ENCODE assay signal across 21 cellular contexts in genomic region chr2:190576565-190576964, GRCh38. TPM values are rescaled to one million over a fixed set of nuclear protein-coding genes. Genes with fewer than 3 reads are reported as not detected.
DNase-seq lines count a peak whose midpoint lies in the region; ATAC-seq, FAIRE-seq and TF ChIP-seq lines count a peak whose summit lies in the region.
"Had no signal": no experiment of that assay in that cellular context is flagged by ENCODE, and none has a peak within 500 bp of the region (broad histone marks: within the 10 kb centered on the region; RNA-seq: fewer than 3 reads in every experiment).

No MANE protein-coding gene starts in this region.

- H3K27me3 ChIP-seq in endocrine pancreas (ENCODE audit: control insufficient read depth, insufficient read depth, low read length): no peaks in the 10 kb centered on the region
- no peaks in the 10 kb centered on the region for H3K27me3 ChIP-seq in keratinocyte (ENCODE audit: control insufficient read depth, extremely low read depth, insufficient read depth, low read length)
- no peaks in the 10 kb centered on the region for H3K27me3 ChIP-seq in vagina
- H3K27me3 ChIP-seq: adrenal gland; BLaER1 treated with 17β-estradiol and CSF1 and Interleukin-3, amounts not matched to agents 10 nM and 100 nM; ovary had no signal

- H3K27ac ChIP-seq in keratinocyte (ENCODE audit: control insufficient read depth, insufficient read depth, low read length) (peak overlapping the region; percentile 81), vagina (peak overlapping the region; percentile 37)
- H3K27ac ChIP-seq: adrenal gland; BLaER1 treated with 17β-estradiol and CSF1 and Interleukin-3, amounts not matched to agents 10 nM and 100 nM; ovary had no signal

- FAIRE-seq in keratinocyte (lab: Jason Lieb, UNC): peak; percentile 87
- FAIRE-seq: frontal cortex, GM18507, H1, small intestine had no signal

- peak overlapping the region; percentile 74 for H2AFZ ChIP-seq in keratinocyte (ENCODE audit: control insufficient read depth, low read length)

- H3K9me3 ChIP-seq in endocrine pancreas (ENCODE audit: control insufficient read depth, low read length) (no peaks in the 10 kb centered on the region), keratinocyte (ENCODE audit: control insufficient read depth, low read depth, low read length) (no peaks in the 10 kb centered on the region), vagina (no peaks in the 10 kb centered on the region)
- H3K9me3 ChIP-seq: adrenal gland; BLaER1 treated with 17β-estradiol and CSF1 and Interleukin-3, amounts not matched to agents 10 nM and 100 nM; ovary had no signal

- no peaks in the 10 kb centered on the region for H3K79me2 ChIP-seq in keratinocyte (ENCODE audit: control insufficient read depth, insufficient read depth, low read length)

- dilution Hi-C loops in keratinocyte (cut with MboI; ENCODE audit: extremely low pct_ligation_motif_present, low sequenced_read_pairs): no loop called here

- H3K4me1 ChIP-seq in endocrine pancreas (ENCODE audit: control insufficient read depth, insufficient read depth, low read length) (peaks cover 5% of the 10 kb centered on the region), keratinocyte (ENCODE audit: control insufficient read depth, extremely low read depth, insufficient read depth, low read length) (peaks cover 66% of the 10 kb centered on the region), vagina (peaks cover 29% of the 10 kb centered on the region)

- ATAC-seq in HG02840 (IDR thresholded peaks at IDR 0.05; ENCODE audit: low FRiP score, unreplicated experiment): no peak

- TF ChIP-seq POLR2A in vagina (IDR thresholded peaks at IDR 0.05): no peak

- DNase-seq in NCI-H748 (lab: John Stamatoyannopoulos, UW; ENCODE audit: unreplicated experiment): peak; percentile 29
- DNase-seq in NCI-H748 treated with DMSO at 0.1 percent for 48 hours (lab: John Stamatoyannopoulos, UW): no peak
- no peak for DNase-seq in keratinocyte (ENCODE audit: low read depth, low spot score)
- DNase-seq in vagina (ENCODE audit: extremely low spot score in 2 of 2): no peak
- DNase-seq in GM10266 (ENCODE audit: extremely low spot score): no peak
- no peak for DNase-seq in stimulated activated CD4-positive, alpha-beta T cell treated with anti-CD3 and anti-CD28 coated beads, Interleukin-2, amount 100 ng/mL, for 24 hours
- DNase-seq: activated CD4-positive, alpha-beta T cell treated with anti-CD3 and anti-CD28 coated beads, Interleukin-2, amount 10 ng/mL, durations not matched to agents 7 days and 5 days; activated CD8-positive, alpha-beta memory T cell treated with anti-CD3 and anti-CD28 coated beads, Interleukin-2, amount 50 U/mL, for 4 hours; activated effector memory CD4-positive, alpha-beta T cell treated with anti-CD3 and anti-CD28 coated beads, Interleukin-2, amount 50 U/mL, for 16 hours; adrenal gland; NCI-H187 treated with DMSO at 0.1 percent for 48 hours; NCI-H446 treated with DMSO at 0.1 percent for 48 hours; ovary; small intestine; stimulated activated CD8-positive, alpha-beta memory T cell treated with anti-CD3 and anti-CD28 coated beads, Interleukin-4, amount 100 ng/mL, for 48 hours had no signal

- H3K36me3 ChIP-seq in endocrine pancreas (ENCODE audit: control insufficient read depth, insufficient read depth, low read length) (no peaks in the 10 kb centered on the region), keratinocyte (ENCODE audit: control insufficient read depth in 2 of 2, extremely low read depth in 1 of 2, insufficient read depth in 2 of 2, low read length in 2 of 2) (no peaks in the 10 kb centered on the region), vagina (no peaks in the 10 kb centered on the region)
- H3K36me3 ChIP-seq: adrenal gland; BLaER1 treated with 17β-estradiol and CSF1 and Interleukin-3, amounts not matched to agents 10 nM and 100 nM; ovary had no signal

- no peak overlapping the region for H3K9ac ChIP-seq in endocrine pancreas (ENCODE audit: control insufficient read depth, insufficient read depth, low read length)
- H3K9ac ChIP-seq in keratinocyte (ENCODE audit: control insufficient read depth, extremely low read depth, insufficient read depth, low read length): peak overlapping the region; percentile 62
- H3K9ac ChIP-seq: BLaER1 treated with 17β-estradiol and CSF1 and Interleukin-3, amounts not matched to agents 10 nM and 100 nM had no signal

- no peak for TF ChIP-seq CTCF in keratinocyte (optimal IDR thresholded peaks at IDR 0.05 in 1 of 3, IDR thresholded peaks at IDR 0.05 in 1 of 3, conservative IDR thresholded peaks at IDR 0.05 in 1 of 3; ENCODE audit: extremely low read depth in 1 of 3, insufficient read depth in 2 of 3, low read length in 3 of 3)
- no peak for TF ChIP-seq CTCF in vagina (IDR thresholded peaks at IDR 0.05)
- no peak for TF ChIP-seq CTCF in GM10266 (IDR thresholded peaks at IDR 0.05; ENCODE audit: control insufficient read depth, insufficient read depth, low read depth, missing control alignments)

- peak overlapping the region; percentile 72 for H3K4me2 ChIP-seq in keratinocyte (ENCODE audit: control insufficient read depth, extremely low read depth, insufficient read depth, low read depth, low read length)
- H3K4me2 ChIP-seq: BLaER1 treated with 17β-estradiol and CSF1 and Interleukin-3, amounts not matched to agents 10 nM and 100 nM had no signal

- H4K20me1 ChIP-seq in keratinocyte (ENCODE audit: control insufficient read depth, extremely low read depth, insufficient read depth, low read length): no peaks in the 10 kb centered on the region
- H4K20me1 ChIP-seq: BLaER1 treated with 17β-estradiol and CSF1 and Interleukin-3, amounts not matched to agents 10 nM and 100 nM had no signal

- no peaks in the 10 kb centered on the region for H3K9me1 ChIP-seq in keratinocyte (ENCODE audit: control insufficient read depth, extremely low read depth, insufficient read depth, low read length)

- H3K4me3 ChIP-seq in endocrine pancreas (ENCODE audit: control insufficient read depth, insufficient read depth, low read length): peak overlapping the region; percentile 38
- peak overlapping the region in 1 of 3 experiments; percentile 18 for H3K4me3 ChIP-seq in keratinocyte (ENCODE audit: control insufficient read depth in 2 of 3, extremely low read depth in 1 of 3, insufficient read depth in 2 of 3, low read depth in 1 of 3, low read length in 3 of 3)
- H3K4me3 ChIP-seq in vagina: no peak overlapping the region
- H3K4me3 ChIP-seq: adrenal gland; BLaER1 treated with 17β-estradiol and CSF1 and Interleukin-3, amounts not matched to agents 10 nM and 100 nM; ovary had no signal

- intact Hi-C loops in vagina (cut with DNase I): no loop called here

RNA-seq across cellular contexts. Expression of gene NEMP2, which starts 42.0 kb away (rescaled TPM):
- polyA plus RNA-seq in keratinocyte: 1.1 to 2.1 TPM (median 1.9 TPM) in 3 replicates
- polyA plus RNA-seq in keratinocyte (2011; ENCODE audit: low read depth): 1.2 TPM
- polyA plus RNA-seq in keratinocyte (2011; cell fraction: cytosol; rRNA removed): 0.62 and 0.91 TPM in 2 replicates
- 1.3 and 1.7 TPM in 2 replicates for polyA plus RNA-seq in keratinocyte (2011; cell fraction: nucleus; rRNA removed)
- 0.61 and 1.7 TPM in 2 replicates for polyA plus RNA-seq in keratinocyte (2012; ENCODE audit: low replicate concordance)
- polyA minus RNA-seq in keratinocyte: 0.49 to 5.1 TPM (median 1.8 TPM) in 3 replicates
- polyA minus RNA-seq in keratinocyte (2011; cell fraction: cytosol; rRNA and poly(A)+ RNA removed): 1.3 TPM
- polyA minus RNA-seq in keratinocyte (2011; cell fraction: nucleus; rRNA and poly(A)+ RNA removed): 1.1 and 2.9 TPM in 2 replicates
- total RNA-seq in vagina: 2.2 TPM
